Comparison of ENCODE assay signal across 23 cellular contexts in genomic region chr6:13808806-13809205, GRCh38.
"Had no signal": no experiment of that assay in that cellular context is flagged by ENCODE, and none has a peak within 500 bp of the region (broad histone marks: within the 10 kb centered on the region; RNA-seq: fewer than 3 reads in every experiment).

No MANE protein-coding gene starts in this region.

- H3K4me2 ChIP-seq: hepatocyte had no signal

- H3K27me3 ChIP-seq: dorsolateral prefrontal cortex, esophagus muscularis mucosa, foreskin keratinocyte, gastroesophageal sphincter, heart left ventricle, hepatocyte had no signal

- H2AFZ ChIP-seq: hepatocyte had no signal

- H3K9me3 ChIP-seq: esophagus muscularis mucosa, gastroesophageal sphincter, heart left ventricle, left ventricle myocardium inferior, lower lobe of right lung, mucosa of descending colon had no signal

- H3K27me3 Mint-ChIP-seq: naive B cell had no signal

- ATAC-seq: foreskin keratinocyte, gastroesophageal sphincter, heart left ventricle, left cardiac atrium, left lobe of liver, lower lobe of right lung, mucosa of descending colon had no signal

- H3K27ac ChIP-seq: coronary artery, dorsolateral prefrontal cortex, esophagus muscularis mucosa, foreskin keratinocyte, gastroesophageal sphincter, heart left ventricle, hepatocyte, left ventricle myocardium inferior, lower lobe of right lung had no signal

- H3K4me3 ChIP-seq: coronary artery, dorsolateral prefrontal cortex, esophagus muscularis mucosa, gastroesophageal sphincter, heart left ventricle, hepatocyte, left ventricle myocardium inferior, lower lobe of right lung, mucosa of descending colon had no signal

- H3K9me3 Mint-ChIP-seq: immature natural killer cell, mesothelial cell of epicardium, naive B cell had no signal

- H3K27ac Mint-ChIP-seq: immature natural killer cell, mesothelial cell of epicardium had no signal

- H3K4me3 Mint-ChIP-seq: immature natural killer cell, mesothelial cell of epicardium had no signal

- DNase-seq: dermis blood vessel endothelial cell; dorsolateral prefrontal cortex; effector CD4-positive, alpha-beta T cell; effector memory CD4-positive, alpha-beta T cell; foreskin keratinocyte; heart left ventricle; hypothalamus; immature natural killer cell; islet precursor cell; kidney; kidney glomerular epithelial cell; left cardiac atrium; left ventricle myocardium inferior; lower lobe of right lung; mesenchymal stem cell; mucosa of descending colon; naive B cell had no signal
